ENCODE assay signal across 8 cellular contexts in the genomic region with DNA sequence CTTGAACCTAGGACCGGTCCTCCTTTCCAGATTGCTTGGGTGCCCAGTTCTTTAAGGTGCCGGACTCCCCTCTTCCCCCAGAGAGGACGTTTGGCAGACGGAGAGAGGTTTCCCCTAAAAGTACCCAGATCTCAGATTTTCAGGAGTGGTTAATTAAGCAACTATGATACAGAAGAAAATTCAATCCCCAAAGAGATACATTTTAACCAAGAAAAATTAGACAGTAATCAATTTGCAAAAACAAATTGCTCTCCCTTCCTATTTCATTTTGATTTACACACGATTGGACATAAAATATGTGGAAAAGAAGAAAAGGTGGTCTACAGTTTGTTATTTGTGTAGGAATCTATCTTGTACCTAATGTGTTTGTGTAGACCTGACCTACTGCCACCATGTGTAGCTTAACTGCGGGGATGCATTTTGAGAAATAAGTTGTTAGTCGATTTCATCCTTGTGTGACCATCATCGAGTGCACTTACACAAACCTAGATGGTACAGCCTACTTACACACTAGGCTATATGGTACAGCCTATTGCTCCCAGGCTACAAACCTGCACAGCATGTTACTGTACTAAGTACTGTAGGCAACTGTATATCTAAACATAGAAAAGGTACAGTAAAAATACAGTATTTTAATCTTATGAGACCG.
A peak's percentile ranks its signal among the peaks of the same experiment; 100 is the strongest.
DNase-seq lines count a peak whose midpoint lies in the region; ATAC-seq, FAIRE-seq and TF ChIP-seq lines count a peak whose summit lies in the region.

No MANE protein-coding gene starts in this region.

- H3K4me3 ChIP-seq in duodenal mucosa (ENCODE audit: low read depth in 1 of 2, low read length in 2 of 2): peak overlapping the region; percentile 93 to 100

- H3K4me1 ChIP-seq in duodenal mucosa (ENCODE audit: control insufficient read depth in 1 of 2, insufficient read depth in 2 of 2, low read length in 2 of 2): peaks cover 0 to 3% of the 10 kb centered on the region in 2 donors

- H3K27me3 ChIP-seq in duodenal mucosa (ENCODE audit: control insufficient read depth in 1 of 2, insufficient read depth in 2 of 2, low read length in 2 of 2): no peaks in the 10 kb centered on the region

- H3K9me3 Mint-ChIP-seq in nephron: no peaks in the 10 kb centered on the region

- peak overlapping the region; percentile 94 to 99 (median 99) for H3K4me3 Mint-ChIP-seq in nephron

- ATAC-seq in HG03175 (IDR thresholded peaks at IDR 0.05; ENCODE audit: unreplicated experiment): no peak

- H3K27ac ChIP-seq in duodenal mucosa (ENCODE audit: low read depth, low read length): no peak overlapping the region

- TF ChIP-seq CTCF in nephron (IDR thresholded peaks at IDR 0.05; ENCODE audit: unreplicated experiment in 3 of 3): no peak

- no peak for DNase-seq in GM18507 (ENCODE audit: extremely low spot score, insufficient read length, low read depth)
- DNase-seq in NCI-H748 treated with DMSO at 0.1 percent for 48 hours (lab: John Stamatoyannopoulos, UW): peak; percentile 12
- no peak for DNase-seq in AG20443 (ENCODE audit: low spot score)
- no peak for DNase-seq in NCI-H774 (lab: John Stamatoyannopoulos, UW)
- no peak for DNase-seq in effector CD4-positive, alpha-beta T cell

- H3K36me3 ChIP-seq in duodenal mucosa (ENCODE audit: control insufficient read depth in 1 of 2, insufficient read depth in 2 of 2, low read length in 2 of 2): peaks cover 2 to 5% of the 10 kb centered on the region in 2 donors

- no peaks in the 10 kb centered on the region for H3K9me3 ChIP-seq in duodenal mucosa (ENCODE audit: control insufficient read depth in 1 of 2, low read length in 2 of 2)

- H3K9ac ChIP-seq in duodenal mucosa (ENCODE audit: low read depth in 1 of 2, low read length in 2 of 2): peak overlapping the region; percentile 92 to 94

- peak overlapping the region; percentile 95 to 100 (median 98) for H3K27ac Mint-ChIP-seq in nephron

- H3K27me3 Mint-ChIP-seq in nephron (ENCODE audit: low read depth): no peaks in the 10 kb centered on the region

- peaks cover 31% of the 10 kb centered on the region for H3K36me3 Mint-ChIP-seq in nephron (ENCODE audit: low read depth)

- FAIRE-seq in GM18507 (lab: Jason Lieb, UNC): peak; percentile 45

- peaks cover 30% of the 10 kb centered on the region for H3K4me1 Mint-ChIP-seq in nephron
